In the genomic region with DNA sequence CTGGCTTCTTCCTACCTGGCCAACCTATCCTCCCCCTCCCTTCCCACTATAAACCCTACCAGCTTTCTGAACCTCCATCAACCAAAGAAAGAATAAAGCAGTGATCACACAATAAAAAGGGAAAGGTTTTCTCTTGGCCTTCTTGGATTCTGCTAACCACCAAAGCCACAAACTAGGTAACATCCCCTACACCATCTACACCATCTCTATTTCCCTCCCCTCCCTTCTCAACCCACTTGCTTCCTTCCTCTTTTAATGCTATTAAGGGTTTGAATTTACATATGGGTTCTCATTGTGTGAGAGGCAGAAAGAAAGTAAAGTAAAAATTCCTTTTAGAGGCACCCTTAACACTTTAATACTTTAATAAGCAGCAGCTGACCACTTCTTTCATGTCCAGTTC, we compare ENCODE assay signal across 7 cellular contexts. TPM values are rescaled to one million over a fixed set of nuclear protein-coding genes. Genes with fewer than 3 reads are reported as not detected.
DNase-seq lines count a peak whose midpoint lies in the region; ATAC-seq and TF ChIP-seq lines count a peak whose summit lies in the region.

No MANE protein-coding gene starts in this region.

- peak overlapping the region; percentile 23 for H3K4me3 ChIP-seq in OCI-LY7 (ENCODE audit: low read depth, low read length, poor library complexity, severe bottlenecking)

- H3K4me1 ChIP-seq in OCI-LY7 (ENCODE audit: insufficient read depth, low read length, poor library complexity, severe bottlenecking), result peaks cover 34% of the 10 kb centered on the region

- CTCF ChIA-PET in OCI-LY7 (lab: Charles Lee; ENCODE audit: unreplicated experiment), result no interaction called here

- H3K4me1 Mint-ChIP-seq in natural killer cell treated with Interleukin-12 subunit alpha and Interleukin-12 subunit beta and Interleukin-15 and Interleukin-18, amount 100 ng/mL, for 72 hours (ENCODE audit: low read depth in 2 of 2), result peaks cover 71 to 81% of the 10 kb centered on the region in 2 donors

- peak overlapping the region; percentile 66; the same call in 1 of the 2 replicates for H2AFZ ChIP-seq in OCI-LY7 (ENCODE audit: low read length)

- peak; percentile 67 for ATAC-seq in GM19023 (IDR thresholded peaks at IDR 0.05; ENCODE audit: unreplicated experiment)
- ATAC-seq in HG02852 (IDR thresholded peaks at IDR 0.05; ENCODE audit: unreplicated experiment), result peak; percentile 78
- ATAC-seq in natural killer cell treated with Interleukin-12 subunit alpha and Interleukin-12 subunit beta and Interleukin-15 and Interleukin-18, amount 100 ng/mL, for 72 hours, result peak in 1 of 2 donors; percentile 41

- H3K4me2 ChIP-seq in OCI-LY7 (ENCODE audit: low read length), result peak overlapping the region; percentile 67

- no peaks in the 10 kb centered on the region for H3K9me3 ChIP-seq in OCI-LY7 (ENCODE audit: low read length)

- peak overlapping the region; percentile 94 to 97 for H3K27ac Mint-ChIP-seq in natural killer cell treated with Interleukin-12 subunit alpha and Interleukin-12 subunit beta and Interleukin-15 and Interleukin-18, amount 100 ng/mL, for 72 hours

- BruUV-seq in OCI-LY7 (replicated peaks; lab: Mats Ljungman, UMichigan), result no TSS peak

- peak overlapping the region; percentile 83 for H3K4me3 Mint-ChIP-seq in natural killer cell treated with Interleukin-12 subunit alpha and Interleukin-12 subunit beta and Interleukin-15 and Interleukin-18, amount 100 ng/mL, for 72 hours

- POLR2A ChIA-PET in OCI-LY7 (lab: Charles Lee), result interaction anchor here (0.6 kb wide), 1 partner anchor 64 kb away, joined by 6 read pairs; no protein-coding TSS in a partner anchor

- intact Hi-C loops in OCI-LY7 (cut with micrococcal nuclease; ENCODE audit: unreplicated experiment), result no loop called here

- DNase-seq in OCI-LY7 (ENCODE audit: low spot score) (peak; percentile 61), GM19238 (ENCODE audit: insufficient read length, low spot score) (no peak), HT-29 (ENCODE audit: low spot score) (no peak), GM03348 (ENCODE audit: low spot score) (no peak)
- DNase-seq in natural killer cell treated with Interleukin-12 subunit alpha and Interleukin-12 subunit beta and Interleukin-15 and Interleukin-18, amount 100 ng/mL, for 72 hours (ENCODE audit: low spot score), result no peak

- no peaks in the 10 kb centered on the region for H4K20me1 ChIP-seq in OCI-LY7 (ENCODE audit: insufficient read depth, low read length)

- H3K36me3 ChIP-seq in OCI-LY7 (ENCODE audit: insufficient read depth, low read length), result no peaks in the 10 kb centered on the region

- no peak for TF ChIP-seq CTCF in OCI-LY7 (conservative IDR thresholded peaks at IDR 0.05; ENCODE audit: low read length)

- no peaks in the 10 kb centered on the region for H3K79me2 ChIP-seq in OCI-LY7 (ENCODE audit: insufficient read depth, low read depth, low read length)

- no peaks in the 10 kb centered on the region for H3K27me3 Mint-ChIP-seq in natural killer cell treated with Interleukin-12 subunit alpha and Interleukin-12 subunit beta and Interleukin-15 and Interleukin-18, amount 100 ng/mL, for 72 hours

- no peaks in the 10 kb centered on the region for H3K9me2 ChIP-seq in OCI-LY7 (ENCODE audit: insufficient read depth, low read length)

- H3K27ac ChIP-seq in OCI-LY7 (ENCODE audit: low read depth, low read length, poor library complexity, severe bottlenecking), result peak overlapping the region; percentile 17

- no peaks in the 10 kb centered on the region for H3K9me3 Mint-ChIP-seq in natural killer cell treated with Interleukin-12 subunit alpha and Interleukin-12 subunit beta and Interleukin-15 and Interleukin-18, amount 100 ng/mL, for 72 hours

- peaks cover 41% of the 10 kb centered on the region for H3K36me3 Mint-ChIP-seq in natural killer cell treated with Interleukin-12 subunit alpha and Interleukin-12 subunit beta and Interleukin-15 and Interleukin-18, amount 100 ng/mL, for 72 hours

RNA-seq across cellular contexts. Expression of a gene that starts 25.8 kb away (rescaled TPM):
- 117 and 118 TPM in 2 replicates for total RNA-seq in OCI-LY7 (2014; rRNA removed; shearing (Covaris generic))
- total RNA-seq in OCI-LY7 (2022), result 145 and 163 TPM in 2 replicates
- total RNA-seq in natural killer cell treated with Interleukin-12 subunit alpha and Interleukin-12 subunit beta and Interleukin-15 and Interleukin-18, amount 100 ng/mL, for 72 hours, result 10 to 100 TPM; 76.0 to 76.1 TPM
- 38.6 and 52.6 TPM in 2 replicates for total RNA-seq in HT-29 (2014; rRNA removed; shearing (Covaris generic))
